20 cellular contexts compared by ENCODE assay signal in genomic region chr15:55734641-55735040, GRCh38. TPM values are rescaled to one million over a fixed set of nuclear protein-coding genes. Genes with fewer than 3 reads are reported as not detected.
"Had no signal": no experiment of that assay in that cellular context is flagged by ENCODE, and none has a peak within 500 bp of the region (broad histone marks: within the 10 kb centered on the region; RNA-seq: fewer than 3 reads in every experiment).

No MANE protein-coding gene starts in this region.

- DNase-seq: cerebellar nuclear complex; effector CD4-positive, alpha-beta T cell; endodermal cell; erythroblast; foreskin keratinocyte; kidney glomerular epithelial cell; mammary epithelial cell; natural killer cell; posterior cingulate gyrus; sigmoid colon; stimulated activated CD4-positive, alpha-beta T cell treated with anti-CD3 and anti-CD28 coated beads, Interleukin-12 subunit alpha, Interleukin-12 subunit beta, amount 100 ng/mL, for 4 hours; stimulated activated naive CD4-positive, alpha-beta T cell; stomach; substantia nigra; transverse colon had no signal

- H3K27ac ChIP-seq: coronary artery, foreskin keratinocyte, right atrium auricular region, sigmoid colon, skin epidermis, stomach, thoracic aorta, transverse colon had no signal

- H3K9me3 ChIP-seq: right atrium auricular region, sigmoid colon, stomach, thoracic aorta, transverse colon had no signal

- ATAC-seq: foreskin keratinocyte, natural killer cell had no signal

- H3K27me3 ChIP-seq: right atrium auricular region had no signal

- H3K4me1 ChIP-seq: foreskin keratinocyte, right atrium auricular region, stomach, transverse colon had no signal

- H3K36me3 ChIP-seq: right atrium auricular region, sigmoid colon, stomach, thoracic aorta, transverse colon had no signal

- H3K4me3 ChIP-seq: coronary artery, right atrium auricular region, sigmoid colon, skin epidermis, stomach, thoracic aorta, transverse colon had no signal

- FAIRE-seq: endothelial cell of umbilical vein had no signal

RNA-seq across cellular contexts. Expression of gene PRTG, which starts 8.3 kb away (rescaled TPM):
- total RNA-seq: foreskin keratinocyte, natural killer cell had no signal
- polyA plus RNA-seq: foreskin keratinocyte had no signal
